In the genomic region with DNA sequence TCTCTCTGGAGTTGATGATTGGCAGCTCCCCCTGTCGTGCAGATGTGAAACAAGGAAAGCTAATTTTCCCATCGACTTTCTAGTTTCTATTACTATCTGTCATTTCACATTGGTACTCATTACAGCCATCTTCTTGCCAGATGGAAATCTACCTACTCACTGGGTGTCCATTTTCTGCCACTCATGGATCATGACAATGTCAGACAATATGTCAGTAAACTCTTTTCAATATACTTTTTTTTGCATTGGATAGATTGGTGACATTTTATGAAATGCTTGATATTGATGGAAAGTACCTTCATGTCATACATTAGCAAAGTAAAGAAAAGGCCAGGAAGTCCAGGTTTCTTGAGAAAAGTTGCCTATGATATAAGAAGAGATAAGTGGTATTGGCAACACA, we compare ENCODE assay signal across 15 cellular contexts.
DNase-seq lines count a peak whose midpoint lies in the region; ATAC-seq and TF ChIP-seq lines count a peak whose summit lies in the region.
"Had no signal": no experiment of that assay in that cellular context is flagged by ENCODE, and none has a peak within 500 bp of the region (broad histone marks: within the 10 kb centered on the region; RNA-seq: fewer than 3 reads in every experiment).

No MANE protein-coding gene starts in this region.

- H3K27me3 ChIP-seq in uterus, result no peaks in the 10 kb centered on the region
- H3K27me3 ChIP-seq: BLaER1 had no signal

- H3K36me3 ChIP-seq in uterus, result no peaks in the 10 kb centered on the region
- H3K36me3 ChIP-seq: BLaER1 had no signal

- no peaks in the 10 kb centered on the region for H3K9me3 ChIP-seq in uterus
- H3K9me3 ChIP-seq: BLaER1 had no signal

- no peak for TF ChIP-seq POLR2A in uterus (IDR thresholded peaks at IDR 0.05)

- no peak for ATAC-seq in HG03159 (IDR thresholded peaks at IDR 0.05; ENCODE audit: unreplicated experiment)
- ATAC-seq: CD8-positive, alpha-beta T cell; GM12878 had no signal

- no peak overlapping the region for H3K4me3 ChIP-seq in uterus
- H3K4me3 ChIP-seq: BLaER1, GM12878 had no signal

- CTCF ChIA-PET in HEK293T (lab: Yijun Ruan, JAX), result interaction anchor here (0.7 kb wide), 1 partner anchor 21 kb away, joined by 7 read pairs; no protein-coding TSS in a partner anchor

- DNase-seq in HEK293T (ENCODE audit: extremely low spot score) (no peak), OCI-M1 (lab: John Stamatoyannopoulos, UW) (peak; percentile 3), uterus (no peak)
- no peak for DNase-seq in stimulated activated CD4-positive, alpha-beta T cell treated with anti-CD3 and anti-CD28 coated beads, Interleukin-12 subunit alpha, Interleukin-12 subunit beta, amount 100 ng/mL, for 4 hours
- DNase-seq: AML-193; Calu3; CD8-positive, alpha-beta T cell; DND-41; EL; H9 had no signal

- POLR2A ChIA-PET in HEK293T (lab: Yijun Ruan, JAX), result no interaction called here

- TF ChIP-seq CTCF in C4-2B (conservative IDR thresholded peaks at IDR 0.05) (peak; percentile 13), uterus (IDR thresholded peaks at IDR 0.05) (no peak)

- H3K27ac ChIP-seq in C4-2B (no peak overlapping the region), uterus (no peak overlapping the region)
- H3K27ac ChIP-seq: BLaER1, KMS-11 had no signal

- H3K4me1 ChIP-seq in uterus, result no peaks in the 10 kb centered on the region
- H3K4me1 ChIP-seq: BLaER1 had no signal

- intact Hi-C loops in uterus (cut with DNase I; ENCODE audit: low total_unique reads), result no loop called here

TF ChIP-seq in HEK293T, 16 proteins besides CTCF, POLR2A, EP300 and RAD21:
- TF ChIP-seq ELF4 (IDR thresholded peaks at IDR 0.05), result no peak
- TF ChIP-seq, protein P1, sequence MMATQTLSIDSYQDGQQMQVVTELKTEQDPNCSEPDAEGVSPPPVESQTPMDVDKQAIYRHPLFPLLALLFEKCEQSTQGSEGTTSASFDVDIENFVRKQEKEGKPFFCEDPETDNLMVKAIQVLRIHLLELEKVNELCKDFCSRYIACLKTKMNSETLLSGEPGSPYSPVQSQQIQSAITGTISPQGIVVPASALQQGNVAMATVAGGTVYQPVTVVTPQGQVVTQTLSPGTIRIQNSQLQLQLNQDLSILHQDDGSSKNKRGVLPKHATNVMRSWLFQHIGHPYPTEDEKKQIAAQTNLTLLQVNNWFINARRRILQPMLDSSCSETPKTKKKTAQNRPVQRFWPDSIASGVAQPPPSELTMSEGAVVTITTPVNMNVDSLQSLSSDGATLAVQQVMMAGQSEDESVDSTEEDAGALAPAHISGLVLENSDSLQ (IDR thresholded peaks at IDR 0.05), result peak; percentile 29; the same call in 1 of the 2 replicates
